ENCODE assay signal across 6 cellular contexts in genomic region chr18:78722959-78723706, GRCh38.
"Had no signal": no experiment of that assay in that cellular context is flagged by ENCODE, and none has a peak within 500 bp of the region (broad histone marks: within the 10 kb centered on the region; RNA-seq: fewer than 3 reads in every experiment).

No MANE protein-coding gene starts in this region.

- DNase-seq: heart right ventricle, pancreas, retina, small intestine, upper lobe of left lung had no signal

- H3K36me3 ChIP-seq: heart right ventricle, neural progenitor cell, pancreas, upper lobe of left lung had no signal

- H3K4me1 ChIP-seq: heart right ventricle, pancreas, upper lobe of left lung had no signal

- H3K4me3 ChIP-seq: heart right ventricle, neural progenitor cell, pancreas, upper lobe of left lung had no signal

- H3K9me3 ChIP-seq: heart right ventricle, pancreas, upper lobe of left lung had no signal

- H3K27me3 ChIP-seq: pancreas, upper lobe of left lung had no signal

- H3K27ac ChIP-seq: heart right ventricle, neural progenitor cell, pancreas, upper lobe of left lung had no signal
